Comparison of ENCODE assay signal across 29 cellular contexts in the genomic region with DNA sequence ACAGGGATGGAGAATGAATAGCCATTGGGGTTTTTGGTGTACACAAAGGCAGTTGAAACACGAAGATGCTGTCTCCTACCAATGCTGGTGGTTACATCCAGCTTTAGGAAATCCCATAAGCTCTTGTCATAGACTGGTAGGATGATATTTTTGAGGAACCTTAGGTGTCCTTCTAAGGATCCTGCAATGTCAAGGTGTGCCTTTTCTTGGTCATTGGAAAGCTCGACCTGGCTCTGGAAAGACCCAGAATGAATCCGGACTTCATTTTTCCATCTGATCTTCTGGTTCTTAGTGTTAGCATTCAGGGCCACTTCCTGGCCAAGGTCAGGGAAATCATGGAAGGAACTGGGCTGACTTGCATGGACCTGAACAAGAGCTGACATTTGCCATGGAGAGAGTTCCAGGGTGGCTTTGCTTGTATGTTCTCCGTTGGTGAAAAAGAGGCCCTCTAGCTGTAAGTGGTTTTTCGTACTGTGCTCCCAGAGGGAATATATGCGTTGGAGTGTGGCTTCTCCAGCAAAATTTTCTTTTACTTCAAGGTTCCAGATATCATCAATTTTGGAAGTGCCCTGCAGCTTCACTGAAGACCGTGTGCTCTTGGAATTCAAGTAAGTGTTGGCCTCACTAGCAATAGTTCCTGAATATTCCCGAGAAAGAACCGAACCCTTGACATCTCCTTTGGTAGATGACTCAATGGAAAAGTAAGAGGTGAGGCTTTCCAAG. TPM values are rescaled to one million over a fixed set of nuclear protein-coding genes. Genes with fewer than 3 reads are reported as not detected.
"Had no signal": no experiment of that assay in that cellular context is flagged by ENCODE, and none has a peak within 500 bp of the region (broad histone marks: within the 10 kb centered on the region; RNA-seq: fewer than 3 reads in every experiment).

No MANE protein-coding gene starts in this region.

- H3K27ac ChIP-seq: neural progenitor cell, ovary, parathyroid adenoma, psoas muscle, sigmoid colon, stomach, thoracic aorta, thyroid gland, tibial nerve, upper lobe of right lung, uterus had no signal

- DNase-seq: naive thymus-derived CD4-positive, alpha-beta T cell; natural killer cell; occipital lobe; ovary; posterior cingulate gyrus; psoas muscle; right cardiac atrium; sigmoid colon; small intestine; stimulated activated CD4-positive, alpha-beta T cell treated with anti-CD3 and anti-CD28 coated beads, Interleukin-15, amount 100 ng/mL, for 24 hours; stimulated activated CD4-positive, alpha-beta T cell treated with anti-CD3 and anti-CD28 coated beads, Interleukin-2, amount 100 ng/mL, for 24 hours; stimulated activated CD4-positive, alpha-beta T cell treated with anti-CD3 and anti-CD28 coated beads, Interleukin-2, amount 100 ng/mL, for 48 hours; stimulated activated CD4-positive, alpha-beta T cell treated with anti-CD3 and anti-CD28 coated beads, Interleukin-4, amount 100 ng/mL, for 24 hours; stimulated activated naive B cell treated with anti-CD40 and anti-IgM and Interleukin-4, amounts not matched to agents 10 μg/mL and 1 μg/mL and 100 μg/mL, for 72 hours; stimulated activated naive CD4-positive, alpha-beta T cell treated with Interleukin-2 at 50 U/mL for 16 hours; stomach; thyroid gland; upper lobe of right lung; uterus had no signal

- H3K9me3 ChIP-seq: ovary, psoas muscle, sigmoid colon, stomach, thoracic aorta, thyroid gland, tibial nerve, upper lobe of right lung, uterus had no signal

- H2AFZ ChIP-seq: neural progenitor cell, parathyroid adenoma had no signal

- H3K4me1 Mint-ChIP-seq: naive thymus-derived CD4-positive, alpha-beta T cell; natural killer cell; stimulated activated effector memory CD8-positive, alpha-beta T cell treated with anti-CD3 and anti-CD28 coated beads, Interleukin-12 subunit alpha, Interleukin-12 subunit beta, amount 100 ng/mL, for 72 hours; stimulated activated naive B cell treated with anti-CD40 and anti-IgM and Interleukin-4, amounts not matched to agents 10 μg/mL and 1 μg/mL and 100 μg/mL, for 72 hours had no signal

- H3K9ac ChIP-seq: neural progenitor cell, parathyroid adenoma had no signal

- FAIRE-seq: small intestine had no signal

- H3K36me3 ChIP-seq: neural progenitor cell, ovary, sigmoid colon, stomach, thyroid gland, tibial nerve, upper lobe of right lung, uterus had no signal

- H3K27me3 Mint-ChIP-seq: progenitor cell of endocrine pancreas had no signal

- H3K9me3 Mint-ChIP-seq: natural killer cell; nephron; stimulated activated effector memory CD8-positive, alpha-beta T cell treated with anti-CD3 and anti-CD28 coated beads, Interleukin-12 subunit alpha, Interleukin-12 subunit beta, amount 100 ng/mL, for 72 hours; stimulated activated naive B cell treated with anti-CD40 and anti-IgM and Interleukin-4, amounts not matched to agents 10 μg/mL and 1 μg/mL and 100 μg/mL, for 72 hours; stimulated activated naive CD8-positive, alpha-beta T cell treated with anti-CD3 and anti-CD28 coated beads, Interleukin-15, Interleukin-2, amounts not matched to agents 100 ng/mL and 50 ng/mL, for 24 hours; type B pancreatic cell had no signal

- H3K27me3 ChIP-seq: ovary, sigmoid colon, stomach, thyroid gland, tibial nerve, upper lobe of right lung, uterus had no signal

- H3K27ac Mint-ChIP-seq: naive thymus-derived CD4-positive, alpha-beta T cell; natural killer cell; nephron; neural progenitor cell; progenitor cell of endocrine pancreas; stimulated activated effector memory CD8-positive, alpha-beta T cell treated with anti-CD3 and anti-CD28 coated beads, Interleukin-12 subunit alpha, Interleukin-12 subunit beta, amount 100 ng/mL, for 72 hours; stimulated activated naive B cell treated with anti-CD40 and anti-IgM and Interleukin-4, amounts not matched to agents 10 μg/mL and 1 μg/mL and 100 μg/mL, for 72 hours; stimulated activated naive CD8-positive, alpha-beta T cell treated with anti-CD3 and anti-CD28 coated beads, Interleukin-15, Interleukin-2, amounts not matched to agents 100 ng/mL and 50 ng/mL, for 24 hours; type B pancreatic cell had no signal

- H3K4me2 ChIP-seq: neural progenitor cell had no signal

- H3K4me1 ChIP-seq: neural progenitor cell, parathyroid adenoma, stomach, thyroid gland, tibial nerve, upper lobe of right lung, uterus had no signal

- H3K4me3 Mint-ChIP-seq: naive thymus-derived CD4-positive, alpha-beta T cell; natural killer cell; nephron; neural progenitor cell; stimulated activated effector memory CD8-positive, alpha-beta T cell treated with anti-CD3 and anti-CD28 coated beads, Interleukin-12 subunit alpha, Interleukin-12 subunit beta, amount 100 ng/mL, for 72 hours; stimulated activated naive B cell treated with anti-CD40 and anti-IgM and Interleukin-4, amounts not matched to agents 10 μg/mL and 1 μg/mL and 100 μg/mL, for 72 hours; stimulated activated naive CD8-positive, alpha-beta T cell treated with anti-CD3 and anti-CD28 coated beads, Interleukin-15, Interleukin-2, amounts not matched to agents 100 ng/mL and 50 ng/mL, for 24 hours; type B pancreatic cell had no signal

- H3K79me2 ChIP-seq: parathyroid adenoma had no signal

- ATAC-seq: naive thymus-derived CD4-positive, alpha-beta T cell; natural killer cell; psoas muscle; right cardiac atrium; stimulated activated effector memory CD8-positive, alpha-beta T cell treated with anti-CD3 and anti-CD28 coated beads, Interleukin-12 subunit alpha, Interleukin-12 subunit beta, amount 100 ng/mL, for 72 hours; stimulated activated naive B cell treated with anti-CD40 and anti-IgM and Interleukin-4, amounts not matched to agents 10 μg/mL and 1 μg/mL and 100 μg/mL, for 72 hours; upper lobe of right lung had no signal

- H3K4me3 ChIP-seq: neural progenitor cell, ovary, psoas muscle, sigmoid colon, stomach, thoracic aorta, thyroid gland, tibial nerve, upper lobe of right lung, uterus had no signal

- H3K36me3 Mint-ChIP-seq: naive thymus-derived CD4-positive, alpha-beta T cell; natural killer cell; neural progenitor cell; stimulated activated effector memory CD8-positive, alpha-beta T cell treated with anti-CD3 and anti-CD28 coated beads, Interleukin-12 subunit alpha, Interleukin-12 subunit beta, amount 100 ng/mL, for 72 hours; stimulated activated naive B cell treated with anti-CD40 and anti-IgM and Interleukin-4, amounts not matched to agents 10 μg/mL and 1 μg/mL and 100 μg/mL, for 72 hours; type B pancreatic cell had no signal

RNA-seq across cellular contexts. Expression of gene APOB, which starts 38.0 kb away (rescaled TPM):
- total RNA-seq: naive thymus-derived CD4-positive, alpha-beta T cell; natural killer cell had no signal
- polyA plus RNA-seq: naive thymus-derived CD4-positive, alpha-beta T cell; neural cell had no signal
